Comparison of ENCODE assay signal across 25 cellular contexts in the genomic region with DNA sequence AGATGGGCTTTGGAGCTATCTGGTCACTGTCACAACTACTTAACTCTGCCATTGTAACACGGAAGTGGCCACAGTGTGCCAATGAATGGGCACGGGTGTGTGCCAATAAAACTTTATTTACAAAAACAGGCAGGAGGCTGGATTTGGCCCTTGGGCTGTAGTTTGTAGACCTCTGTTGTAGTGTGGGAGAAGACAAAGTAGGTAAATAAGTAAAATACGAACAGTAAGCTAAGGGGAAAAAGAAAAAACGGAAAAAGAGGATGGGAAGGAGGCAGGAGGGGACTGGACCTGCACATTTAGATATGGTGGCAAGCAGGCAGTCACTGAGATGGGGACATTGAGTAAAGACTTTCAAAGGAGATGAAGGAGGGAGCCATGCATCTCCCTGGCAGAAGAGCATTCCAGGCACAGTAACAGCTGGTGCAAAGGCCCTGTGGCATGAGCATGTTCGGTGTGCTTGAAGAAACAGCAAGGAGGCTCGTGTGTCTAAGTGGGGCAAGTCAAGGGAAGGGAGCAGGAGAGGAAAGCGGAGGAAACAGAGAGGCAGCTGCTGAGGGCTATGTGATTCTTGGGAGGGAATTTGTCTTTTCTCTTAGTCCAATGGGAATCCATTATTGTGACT.
"Had no signal": no experiment of that assay in that cellular context is flagged by ENCODE, and none has a peak within 500 bp of the region (broad histone marks: within the 10 kb centered on the region; RNA-seq: fewer than 3 reads in every experiment).

No MANE protein-coding gene starts in this region.

- H3K4me1 ChIP-seq: left ventricle myocardium inferior, lower lobe of right lung, right atrium auricular region, testis, tibial nerve had no signal

- H3K79me2 ChIP-seq: hepatocyte had no signal

- DNase-seq: effector CD4-positive, alpha-beta T cell; endodermal cell; erythroblast; foreskin melanocyte; head of caudate nucleus; kidney; left cardiac atrium; left ventricle myocardium inferior; lower lobe of right lung; mesenchymal stem cell; naive thymus-derived CD4-positive, alpha-beta T cell; nucleus accumbens; ovary; stimulated activated CD4-positive, alpha-beta T cell treated with anti-CD3 and anti-CD28 coated beads, Interleukin-4, amount 100 ng/mL, for 1 hour; stimulated activated CD8-positive, alpha-beta memory T cell treated with anti-CD3 and anti-CD28 coated beads, Interleukin-4, amount 100 ng/mL, for 48 hours; stimulated activated naive CD8-positive, alpha-beta T cell treated with anti-CD3 and anti-CD28 coated beads, Interleukin-15, amount 100 ng/mL, for 72 hours; testis had no signal

- H3K4me3 Mint-ChIP-seq: endodermal cell; naive thymus-derived CD4-positive, alpha-beta T cell; neural crest cell; stimulated activated effector memory CD8-positive, alpha-beta T cell treated with anti-CD3 and anti-CD28 coated beads, Interleukin-12 subunit alpha, Interleukin-12 subunit beta, amount 100 ng/mL, for 72 hours; stimulated activated naive CD8-positive, alpha-beta T cell treated with anti-CD3 and anti-CD28 coated beads, Interleukin-15, amount 100 ng/mL, for 72 hours had no signal

- H3K27me3 ChIP-seq: ovary, right atrium auricular region, testis, tibial nerve had no signal

- H3K27ac ChIP-seq: coronary artery, hepatocyte, left ventricle myocardium inferior, lower lobe of right lung, ovary, right atrium auricular region, testis, tibial nerve had no signal

- H2AFZ ChIP-seq: hepatocyte had no signal

- H3K9me3 ChIP-seq: left ventricle myocardium inferior, lower lobe of right lung, ovary, right atrium auricular region, testis, tibial nerve had no signal

- H3K36me3 ChIP-seq: left ventricle myocardium inferior, lower lobe of right lung, ovary, right atrium auricular region, tibial nerve had no signal

- H3K27me3 Mint-ChIP-seq: naive thymus-derived CD4-positive, alpha-beta T cell; stimulated activated naive CD8-positive, alpha-beta T cell treated with anti-CD3 and anti-CD28 coated beads, Interleukin-15, amount 100 ng/mL, for 72 hours had no signal

- H3K4me3 ChIP-seq: coronary artery, hepatocyte, left ventricle myocardium inferior, lower lobe of right lung, ovary, right atrium auricular region, smooth muscle cell, testis, tibial nerve had no signal

- H3K4me2 ChIP-seq: hepatocyte, smooth muscle cell had no signal

- H3K4me1 Mint-ChIP-seq: stimulated activated naive CD8-positive, alpha-beta T cell treated with anti-CD3 and anti-CD28 coated beads, Interleukin-15, amount 100 ng/mL, for 72 hours had no signal

- H3K27ac Mint-ChIP-seq: endodermal cell; naive thymus-derived CD4-positive, alpha-beta T cell; stimulated activated effector memory CD8-positive, alpha-beta T cell treated with anti-CD3 and anti-CD28 coated beads, Interleukin-12 subunit alpha, Interleukin-12 subunit beta, amount 100 ng/mL, for 72 hours; stimulated activated naive CD8-positive, alpha-beta T cell treated with anti-CD3 and anti-CD28 coated beads, Interleukin-15, amount 100 ng/mL, for 72 hours had no signal

- FAIRE-seq: endothelial cell of umbilical vein, kidney had no signal

- ATAC-seq: left cardiac atrium; lower lobe of right lung; naive thymus-derived CD4-positive, alpha-beta T cell; stimulated activated effector memory CD8-positive, alpha-beta T cell treated with anti-CD3 and anti-CD28 coated beads, Interleukin-12 subunit alpha, Interleukin-12 subunit beta, amount 100 ng/mL, for 72 hours; stimulated activated naive CD8-positive, alpha-beta T cell treated with anti-CD3 and anti-CD28 coated beads, Interleukin-15, amount 100 ng/mL, for 72 hours had no signal
